8 cellular contexts compared by ENCODE assay signal in the genomic region with DNA sequence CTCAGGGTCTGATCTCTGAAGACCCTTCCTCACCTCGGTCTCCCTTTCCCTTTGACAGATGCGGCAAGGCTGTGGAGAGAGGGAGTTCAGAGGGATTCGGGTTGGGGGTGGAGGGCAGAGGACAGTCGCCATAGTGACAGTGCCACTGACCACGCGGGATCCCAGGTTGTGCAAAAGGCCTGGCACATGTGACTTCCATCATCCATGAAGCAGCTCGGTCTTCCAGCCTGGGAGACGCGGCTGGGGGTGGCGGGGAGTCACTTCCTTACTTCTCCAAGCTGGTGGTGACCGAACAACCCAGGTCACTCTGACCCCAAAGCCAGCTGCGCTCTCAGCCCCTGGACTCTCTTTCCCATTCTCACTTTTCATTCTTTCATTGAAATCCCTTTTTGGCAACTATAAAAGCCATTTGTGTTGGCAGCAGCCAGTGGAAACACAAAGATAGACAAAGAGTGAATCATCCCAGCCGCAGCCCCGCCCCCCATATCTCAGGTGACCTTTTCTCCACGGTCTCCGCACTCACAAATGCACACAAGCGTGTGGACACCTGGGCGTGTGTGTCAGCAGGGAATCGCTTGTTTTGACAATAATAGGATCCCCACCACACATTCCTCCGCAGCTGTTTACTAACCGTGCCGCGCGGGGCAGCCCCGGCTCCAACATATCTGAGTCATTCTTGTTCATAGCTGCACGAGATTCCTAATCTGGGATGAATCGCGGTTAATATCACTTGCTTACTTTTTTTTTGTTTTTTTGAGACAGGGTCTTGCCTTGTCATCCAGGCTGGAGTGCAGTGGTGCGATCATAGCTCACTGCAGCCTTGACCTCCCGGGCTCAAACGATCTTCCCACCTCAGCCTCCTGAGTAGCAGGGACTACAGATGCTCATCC.
DNase-seq lines count a peak whose midpoint lies in the region; ATAC-seq and TF ChIP-seq lines count a peak whose summit lies in the region.

No MANE protein-coding gene starts in this region.

- no peak overlapping the region for H3K4me3 Mint-ChIP-seq in activated CD8-positive, alpha-beta T cell treated with anti-CD3 and anti-CD28 coated beads for 36 hours
- no peak overlapping the region for H3K4me3 Mint-ChIP-seq in activated CD8-positive, alpha-beta T cell treated with anti-CD3 and anti-CD28 coated beads, Interleukin-2, amount 10 ng/mL, durations not matched to agents 7 days and 5 days

- POLR2A ChIA-PET in activated CD8-positive, alpha-beta T cell treated with anti-CD3 and anti-CD28 coated beads for 36 hours (lab: Charles Lee): no interaction called here
- POLR2A ChIA-PET in activated CD8-positive, alpha-beta T cell treated with anti-CD3 and anti-CD28 coated beads, Interleukin-2, amount 10 ng/mL, durations not matched to agents 7 days and 5 days (lab: Charles Lee): no interaction called here

- H3K27ac Mint-ChIP-seq in activated CD8-positive, alpha-beta T cell treated with anti-CD3 and anti-CD28 coated beads for 36 hours: peak overlapping the region; percentile 48
- H3K27ac Mint-ChIP-seq in activated CD8-positive, alpha-beta T cell treated with anti-CD3 and anti-CD28 coated beads, Interleukin-2, amount 10 ng/mL, durations not matched to agents 7 days and 5 days: no peak overlapping the region

- H3K27ac ChIP-seq in psoas muscle: peak overlapping the region; percentile 84

- peaks cover 12% of the 10 kb centered on the region for H3K4me1 Mint-ChIP-seq in activated CD8-positive, alpha-beta T cell treated with anti-CD3 and anti-CD28 coated beads for 36 hours (ENCODE audit: low read depth)
- H3K4me1 Mint-ChIP-seq in activated CD8-positive, alpha-beta T cell treated with anti-CD3 and anti-CD28 coated beads, Interleukin-2, amount 10 ng/mL, durations not matched to agents 7 days and 5 days (ENCODE audit: low read depth): peaks cover 15% of the 10 kb centered on the region

- H3K9me3 ChIP-seq in psoas muscle: no peaks in the 10 kb centered on the region

- peak; percentile 53 for DNase-seq in activated CD8-positive, alpha-beta T cell treated with anti-CD3 and anti-CD28 coated beads for 36 hours
- no peak for DNase-seq in activated CD8-positive, alpha-beta T cell treated with anti-CD3 and anti-CD28 coated beads, Interleukin-2, amount 10 ng/mL, durations not matched to agents 7 days and 5 days
- peak; percentile 48 for DNase-seq in RPMI8226
- peak; percentile 89 for DNase-seq in fibroblast of the aortic adventitia (ENCODE audit: low read depth)
- DNase-seq in psoas muscle: peak; percentile 90 to 95

- no peaks in the 10 kb centered on the region for H3K36me3 Mint-ChIP-seq in activated CD8-positive, alpha-beta T cell treated with anti-CD3 and anti-CD28 coated beads for 36 hours (ENCODE audit: low read depth)
- no peaks in the 10 kb centered on the region for H3K36me3 Mint-ChIP-seq in activated CD8-positive, alpha-beta T cell treated with anti-CD3 and anti-CD28 coated beads, Interleukin-2, amount 10 ng/mL, durations not matched to agents 7 days and 5 days (ENCODE audit: low read depth)

- H3K27me3 Mint-ChIP-seq in activated CD8-positive, alpha-beta T cell treated with anti-CD3 and anti-CD28 coated beads for 36 hours: peaks cover 1% of the 10 kb centered on the region
- H3K27me3 Mint-ChIP-seq in activated CD8-positive, alpha-beta T cell treated with anti-CD3 and anti-CD28 coated beads, Interleukin-2, amount 10 ng/mL, durations not matched to agents 7 days and 5 days (ENCODE audit: low read depth): no peaks in the 10 kb centered on the region

- peak; percentile 31 for ATAC-seq in activated CD8-positive, alpha-beta T cell treated with anti-CD3 and anti-CD28 coated beads for 36 hours
- ATAC-seq in activated CD8-positive, alpha-beta T cell treated with anti-CD3 and anti-CD28 coated beads, Interleukin-2, amount 10 ng/mL, durations not matched to agents 7 days and 5 days: no peak
- ATAC-seq in psoas muscle (peak; percentile 65 to 76 (median 74)), GM21576 (IDR thresholded peaks at IDR 0.05; ENCODE audit: unreplicated experiment) (no peak), HG03378 (IDR thresholded peaks at IDR 0.05; ENCODE audit: unreplicated experiment) (no peak), HG03097 (IDR thresholded peaks at IDR 0.05; ENCODE audit: low FRiP score, unreplicated experiment) (no peak)

- intact Hi-C loops in activated CD8-positive, alpha-beta T cell treated with anti-CD3 and anti-CD28 coated beads for 36 hours (cut with micrococcal nuclease): no loop called here
- intact Hi-C loops in psoas muscle (cut with DNase I): loop anchor here in 1 of 2 donors (5.0 kb wide), 1 partner anchor 43 kb away; no protein-coding TSS in a partner anchor

- TF ChIP-seq CTCF in activated CD8-positive, alpha-beta T cell treated with anti-CD3 and anti-CD28 coated beads for 36 hours (IDR thresholded peaks at IDR 0.05): no peak
- TF ChIP-seq CTCF in fibroblast of the aortic adventitia (IDR thresholded peaks at IDR 0.05; ENCODE audit: insufficient read depth, low read length) (no peak), psoas muscle (IDR thresholded peaks at IDR 0.05) (no peak)

- no peaks in the 10 kb centered on the region for H3K36me3 ChIP-seq in psoas muscle (ENCODE audit: insufficient read depth in 1 of 2, low read depth in 1 of 2)

- H3K27me3 ChIP-seq in psoas muscle (ENCODE audit: insufficient read depth in 3 of 3, low read length in 2 of 3): no peaks in the 10 kb centered on the region

- H3K4me1 ChIP-seq in psoas muscle: peaks cover 52% of the 10 kb centered on the region

- CTCF ChIA-PET in activated CD8-positive, alpha-beta T cell treated with anti-CD3 and anti-CD28 coated beads for 36 hours (lab: Charles Lee): no interaction called here
- CTCF ChIA-PET in activated CD8-positive, alpha-beta T cell treated with anti-CD3 and anti-CD28 coated beads, Interleukin-2, amount 10 ng/mL, durations not matched to agents 7 days and 5 days (lab: Charles Lee): no interaction called here

- peaks cover 3% of the 10 kb centered on the region for H3K9me3 Mint-ChIP-seq in activated CD8-positive, alpha-beta T cell treated with anti-CD3 and anti-CD28 coated beads for 36 hours
- no peaks in the 10 kb centered on the region for H3K9me3 Mint-ChIP-seq in activated CD8-positive, alpha-beta T cell treated with anti-CD3 and anti-CD28 coated beads, Interleukin-2, amount 10 ng/mL, durations not matched to agents 7 days and 5 days (ENCODE audit: insufficient read depth)

- H3K4me3 ChIP-seq in fibroblast of the aortic adventitia (ENCODE audit: low read depth, low read length) (no peak overlapping the region), psoas muscle (peak overlapping the region; percentile 18)

- 22 to 35% (median 23%) methylated on average over 31 of the region's 31 CpGs for WGBS in psoas muscle, 3 donors

Comparison
In these comparisons a context has a peak if more than half of its experiments do, and no peak if none do; other contexts are left out.
1. ATAC-seq: peak in activated CD8-positive, alpha-beta T cell treated with anti-CD3 and anti-CD28 coated beads for 36 hours (single experiment) and psoas muscle (4 of 4); none in activated CD8-positive, alpha-beta T cell treated with anti-CD3 and anti-CD28 coated beads, Interleukin-2, amount 10 ng/mL, durations not matched to agents 7 days and 5 days (single experiment), GM21576 (single experiment), HG03378 (single experiment) and HG03097 (single experiment).